22 cellular contexts compared by ENCODE assay signal in genomic region chr18:77619523-77619922, GRCh38.
"Had no signal": no experiment of that assay in that cellular context is flagged by ENCODE, and none has a peak within 500 bp of the region (broad histone marks: within the 10 kb centered on the region; RNA-seq: fewer than 3 reads in every experiment).

No MANE protein-coding gene starts in this region.

- DNase-seq: heart left ventricle; islet precursor cell; mesendoderm; naive B cell; natural killer cell; nephron progenitor cell; occipital lobe; psoas muscle; sigmoid colon; small intestine; spleen; stimulated activated CD4-positive, alpha-beta T cell treated with anti-CD3 and anti-CD28 coated beads, Interleukin-4, amount 100 ng/mL, for 24 hours; stimulated activated naive CD4-positive, alpha-beta T cell; uterus had no signal

- ATAC-seq: left lobe of liver; natural killer cell; stimulated activated effector memory CD8-positive, alpha-beta T cell treated with anti-CD3 and anti-CD28 coated beads, Interleukin-12 subunit alpha, Interleukin-12 subunit beta, amount 100 ng/mL, for 72 hours had no signal

- H3K9me3 ChIP-seq: heart left ventricle, neutrophil, psoas muscle, sigmoid colon, spleen, tibial nerve, uterus had no signal

- H3K36me3 ChIP-seq: heart left ventricle, neural progenitor cell, neutrophil, sigmoid colon, spleen, tibial nerve, uterus had no signal

- H3K4me3 ChIP-seq: heart left ventricle, hepatocyte, lung, neural progenitor cell, psoas muscle, sigmoid colon, spleen, tibial nerve, uterus had no signal

- H3K27me3 ChIP-seq: heart left ventricle, hepatocyte, neural progenitor cell, neutrophil, sigmoid colon, tibial nerve, uterus had no signal

- H3K27ac ChIP-seq: hepatocyte, neural progenitor cell, neutrophil, parathyroid adenoma, psoas muscle, spleen, tibial nerve had no signal

- H3K4me1 ChIP-seq: neural progenitor cell, parathyroid adenoma, psoas muscle, spleen, uterus had no signal
